ENCODE assay signal across 1 cellular context in genomic region chr9:127963359-127964064, GRCh38.
TF ChIP-seq lines count a peak whose summit lies in the region.

No MANE protein-coding gene starts in this region.

TF ChIP-seq in K562, 482 proteins besides CTCF, POLR2A, EP300 and RAD21:
- TF ChIP-seq POLR2AphosphoS5 (IDR thresholded peaks at IDR 0.05; ENCODE audit: control insufficient read depth, insufficient read depth, low read depth, low read length) (no peak), POLR2G (IDR thresholded peaks at IDR 0.05; ENCODE audit: low read depth, low read length) (0 out of 2 replicates have a peak, but pooled peaks have one; percentile 16), FOXA1 (IDR thresholded peaks at IDR 0.05; ENCODE audit: borderline replicate concordance) (no peak), KLF6 (CRISPR knock-in tag; IDR thresholded peaks at IDR 0.05; ENCODE audit: borderline replicate concordance) (no peak), ZNF696 (CRISPR knock-in tag; conservative IDR thresholded peaks at IDR 0.05) (no peak), PHF21A (IDR thresholded peaks at IDR 0.05; ENCODE audit: borderline replicate concordance, low read depth) (no peak), C11orf30 (IDR thresholded peaks at IDR 0.05; ENCODE audit: low read depth) (no peak), PBX2 (CRISPR knock-in tag; IDR thresholded peaks at IDR 0.05; ENCODE audit: low read depth) (no peak), PBX2 (tag; conservative IDR thresholded peaks at IDR 0.05; ENCODE audit: low read depth) (peak; percentile 46), IRF1 (CRISPR knock-in tag; IDR thresholded peaks at IDR 0.05; ENCODE audit: borderline replicate concordance) (no peak), PML (IDR thresholded peaks at IDR 0.05; ENCODE audit: low read length) (no peak), RBFOX2 (IDR thresholded peaks at IDR 0.05; ENCODE audit: low read depth, low read length) (0 out of 2 replicates have a peak, but pooled peaks have one; percentile 1), GATA2 (CRISPR knock-in tag; IDR thresholded peaks at IDR 0.05) (no peak), PTRF (tag; IDR thresholded peaks at IDR 0.05) (no peak), ZNF444 (CRISPR knock-in tag; IDR thresholded peaks at IDR 0.05) (no peak), ZNF347 (CRISPR knock-in tag; IDR thresholded peaks at IDR 0.05; ENCODE audit: low read depth) (no peak), SIN3A (IDR thresholded peaks at IDR 0.05; ENCODE audit: borderline replicate concordance in 2 of 2, control insufficient read depth in 1 of 2, low read depth in 2 of 2, low read length in 2 of 2) (no peak), CUX1 (CRISPR knock-in tag; IDR thresholded peaks at IDR 0.05) (no peak)
